ENCODE assay signal across 15 cellular contexts in the genomic region with DNA sequence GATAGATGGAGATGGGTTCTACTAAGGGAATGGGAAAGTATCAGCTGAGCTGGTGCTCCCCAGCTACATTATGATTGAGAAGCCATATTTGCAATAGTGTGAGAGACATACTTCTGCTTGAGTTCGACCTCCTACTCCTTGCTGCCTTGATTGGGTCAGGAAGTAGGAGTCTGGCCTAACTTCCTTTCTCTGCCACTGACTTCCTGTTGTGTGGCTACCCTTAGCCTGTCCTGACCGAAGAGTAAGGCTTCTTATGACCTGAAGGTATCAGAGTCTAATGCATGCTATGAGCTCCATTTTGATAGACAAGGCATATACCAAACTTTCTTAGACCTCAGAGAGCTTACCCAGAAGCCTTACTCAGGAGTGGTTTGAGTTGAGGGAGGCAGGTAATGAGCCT. TPM values are rescaled to one million over a fixed set of nuclear protein-coding genes. Genes with fewer than 3 reads are reported as not detected.
A peak's percentile ranks its signal among the peaks of the same experiment; 100 is the strongest.
DNase-seq lines count a peak whose midpoint lies in the region; ATAC-seq, FAIRE-seq and TF ChIP-seq lines count a peak whose summit lies in the region.
"Had no signal": no experiment of that assay in that cellular context is flagged by ENCODE, and none has a peak within 500 bp of the region (broad histone marks: within the 10 kb centered on the region; RNA-seq: fewer than 3 reads in every experiment).

No MANE protein-coding gene starts in this region.

- peaks cover 70% of the 10 kb centered on the region for H3K4me1 Mint-ChIP-seq in activated CD4-positive, alpha-beta T cell treated with anti-CD3 and anti-CD28 coated beads, Interleukin-2, amount 10 ng/mL, durations not matched to agents 7 days and 5 days
- H3K4me1 Mint-ChIP-seq in activated CD8-positive, alpha-beta T cell treated with anti-CD3 and anti-CD28 coated beads for 36 hours (ENCODE audit: low read depth) = peaks cover 60% of the 10 kb centered on the region
- H3K4me1 Mint-ChIP-seq: neural crest cell had no signal

- H3K36me3 Mint-ChIP-seq in activated CD4-positive, alpha-beta T cell treated with anti-CD3 and anti-CD28 coated beads, Interleukin-2, amount 10 ng/mL, durations not matched to agents 7 days and 5 days (ENCODE audit: low read depth) = peaks cover 91% of the 10 kb centered on the region
- peaks cover 71% of the 10 kb centered on the region for H3K36me3 Mint-ChIP-seq in activated CD8-positive, alpha-beta T cell treated with anti-CD3 and anti-CD28 coated beads for 36 hours (ENCODE audit: low read depth)

- intact Hi-C loops in activated CD8-positive, alpha-beta T cell treated with anti-CD3 and anti-CD28 coated beads for 36 hours (cut with micrococcal nuclease) = no loop called here

- POLR2A ChIA-PET in activated CD4-positive, alpha-beta T cell treated with anti-CD3 and anti-CD28 coated beads, Interleukin-2, amount 10 ng/mL, durations not matched to agents 7 days and 5 days (lab: Charles Lee) = no interaction called here
- POLR2A ChIA-PET in activated CD8-positive, alpha-beta T cell treated with anti-CD3 and anti-CD28 coated beads for 36 hours (lab: Charles Lee) = interaction anchor here (1.2 kb wide), 1 partner anchor 52 kb away, joined by 3 read pairs; no protein-coding TSS in a partner anchor

- H3K27me3 Mint-ChIP-seq in activated CD4-positive, alpha-beta T cell treated with anti-CD3 and anti-CD28 coated beads, Interleukin-2, amount 10 ng/mL, durations not matched to agents 7 days and 5 days = no peaks in the 10 kb centered on the region
- no peaks in the 10 kb centered on the region for H3K27me3 Mint-ChIP-seq in activated CD8-positive, alpha-beta T cell treated with anti-CD3 and anti-CD28 coated beads for 36 hours

- no peaks in the 10 kb centered on the region for H3K27me3 ChIP-seq in small intestine (ENCODE audit: control insufficient read depth in 2 of 2, insufficient read depth in 2 of 2, low read length in 2 of 2)
- no peaks in the 10 kb centered on the region for H3K27me3 ChIP-seq in neuronal stem cell (ENCODE audit: control insufficient read depth in 3 of 3, insufficient read depth in 3 of 3, low read depth in 1 of 3, low read length in 3 of 3)
- H3K27me3 ChIP-seq: adrenal gland, dorsolateral prefrontal cortex had no signal

- no peak overlapping the region for H2AK5ac ChIP-seq in neuronal stem cell (ENCODE audit: low read depth, low read length)

- H3K9me3 ChIP-seq in small intestine (ENCODE audit: control insufficient read depth, low read depth) = no peaks in the 10 kb centered on the region
- peaks cover 0 to 2% of the 10 kb centered on the region in 2 donors for H3K9me3 ChIP-seq in neuronal stem cell (replicated peaks in 1 of 2; ENCODE audit: control insufficient read depth in 2 of 2, insufficient read depth in 1 of 2, low read depth in 1 of 2, low read length in 2 of 2)
- H3K9me3 ChIP-seq: A549, adrenal gland had no signal

- H2BK15ac ChIP-seq in neuronal stem cell (ENCODE audit: low read length) = no peak overlapping the region

- H4K91ac ChIP-seq in neuronal stem cell (ENCODE audit: low read depth, low read length, poor library complexity) = no peak overlapping the region

- H3K36me3 ChIP-seq in small intestine (ENCODE audit: control insufficient read depth in 2 of 2, insufficient read depth in 2 of 2, low read length in 2 of 2) = peaks cover 3 to 13% of the 10 kb centered on the region in 2 donors
- H3K36me3 ChIP-seq in neuronal stem cell (replicated peaks in 1 of 2; ENCODE audit: control insufficient read depth in 2 of 2, insufficient read depth in 2 of 2, low read length in 2 of 2) = no peaks in the 10 kb centered on the region

- peaks cover 25% of the 10 kb centered on the region for H3K9me3 Mint-ChIP-seq in activated CD4-positive, alpha-beta T cell treated with anti-CD3 and anti-CD28 coated beads, Interleukin-2, amount 10 ng/mL, durations not matched to agents 7 days and 5 days
- peaks cover 19% of the 10 kb centered on the region for H3K9me3 Mint-ChIP-seq in activated CD8-positive, alpha-beta T cell treated with anti-CD3 and anti-CD28 coated beads for 36 hours

- no peak overlapping the region for H4K8ac ChIP-seq in neuronal stem cell (ENCODE audit: low read depth, low read length)

- H3K4ac ChIP-seq in neuronal stem cell (ENCODE audit: low read length) = no peak overlapping the region

- no peak overlapping the region for H3K23ac ChIP-seq in neuronal stem cell (ENCODE audit: low read depth, low read length, poor library complexity)

- no peak overlapping the region for H3K14ac ChIP-seq in neuronal stem cell (ENCODE audit: low read length)

- no peak overlapping the region for H2BK120ac ChIP-seq in neuronal stem cell (ENCODE audit: low read depth, low read length)

- no peak for TF ChIP-seq CTCF in activated CD8-positive, alpha-beta T cell treated with anti-CD3 and anti-CD28 coated beads for 36 hours (IDR thresholded peaks at IDR 0.05)

- H3K4me3 ChIP-seq in small intestine (ENCODE audit: low read depth in 1 of 2, low read length in 2 of 2) (no peak overlapping the region), neuronal stem cell (ENCODE audit: low read length in 2 of 2) (no peak overlapping the region)
- H3K4me3 ChIP-seq: A549, adrenal gland, dorsolateral prefrontal cortex had no signal

- no peaks in the 10 kb centered on the region for H3K4me1 ChIP-seq in small intestine (ENCODE audit: control insufficient read depth in 2 of 2, insufficient read depth in 1 of 2, low read depth in 1 of 2, low read length in 1 of 2)
- H3K4me1 ChIP-seq in neuronal stem cell (ENCODE audit: control insufficient read depth in 2 of 2, insufficient read depth in 1 of 2, low read depth in 1 of 2, low read length in 2 of 2) = no peaks in the 10 kb centered on the region
- H3K4me1 ChIP-seq: A549 had no signal

- H3K4me2 ChIP-seq in neuronal stem cell (ENCODE audit: insufficient read depth, low read length, poor library complexity, severe bottlenecking) = no peak overlapping the region
- H3K4me2 ChIP-seq: A549 had no signal

- WGBS in small intestine, 3 donors = 41 to 83% (median 63%) methylated on average over 2 of the region's 2 CpGs
- no CpG with 5 or more reads among the region's 2 CpGs for WGBS in neuronal stem cell (ENCODE audit: extremely low coverage in 2 of 2, insufficient read length in 2 of 2, insufficient replicate concordance in 1 of 2), 2 donors

- CTCF ChIA-PET in activated CD4-positive, alpha-beta T cell treated with anti-CD3 and anti-CD28 coated beads, Interleukin-2, amount 10 ng/mL, durations not matched to agents 7 days and 5 days (lab: Charles Lee) = interaction anchor here (1.1 to 1.6 kb wide), 5 partner anchors 8 to 50 kb away, joined by 3 to 4 read pairs (median 3); no protein-coding TSS in a partner anchor
- CTCF ChIA-PET in activated CD8-positive, alpha-beta T cell treated with anti-CD3 and anti-CD28 coated beads for 36 hours (lab: Charles Lee) = interaction anchor here (1.1 to 1.6 kb wide), 2 partner anchors 9 to 43 kb away, joined by 3 read pairs; no protein-coding TSS in a partner anchor

- peak; percentile 68 for ATAC-seq in activated CD8-positive, alpha-beta T cell treated with anti-CD3 and anti-CD28 coated beads for 36 hours
- no peak for ATAC-seq in HG02678 (IDR thresholded peaks at IDR 0.05; ENCODE audit: unreplicated experiment)
- ATAC-seq: A549 had no signal

- H3K4me3 Mint-ChIP-seq in activated CD4-positive, alpha-beta T cell treated with anti-CD3 and anti-CD28 coated beads, Interleukin-2, amount 10 ng/mL, durations not matched to agents 7 days and 5 days = no peak overlapping the region
- H3K4me3 Mint-ChIP-seq in activated CD8-positive, alpha-beta T cell treated with anti-CD3 and anti-CD28 coated beads for 36 hours = no peak overlapping the region
- H3K4me3 Mint-ChIP-seq: neural crest cell had no signal

- H2BK12ac ChIP-seq in neuronal stem cell (ENCODE audit: low read length) = no peak overlapping the region

- H3K27ac Mint-ChIP-seq in activated CD4-positive, alpha-beta T cell treated with anti-CD3 and anti-CD28 coated beads, Interleukin-2, amount 10 ng/mL, durations not matched to agents 7 days and 5 days = peak overlapping the region; percentile 85
- H3K27ac Mint-ChIP-seq in activated CD8-positive, alpha-beta T cell treated with anti-CD3 and anti-CD28 coated beads for 36 hours = peak overlapping the region; percentile 84

- H2BK5ac ChIP-seq in neuronal stem cell (ENCODE audit: low read length) = no peak overlapping the region

- H3K27ac ChIP-seq in small intestine (ENCODE audit: low read depth in 1 of 2, low read length in 1 of 2) (peak overlapping the region; percentile 28 to 33), neuronal stem cell (replicated peaks; ENCODE audit: low read length) (no peak overlapping the region)
- H3K27ac ChIP-seq: A549, adrenal gland, dorsolateral prefrontal cortex had no signal

- H3K79me1 ChIP-seq in neuronal stem cell (ENCODE audit: low read depth, low read length) = no peaks in the 10 kb centered on the region

- no peak overlapping the region for H2AFZ ChIP-seq in neuronal stem cell (ENCODE audit: low read length)

- FAIRE-seq in small intestine (lab: Jason Lieb, UNC) = no peak
- FAIRE-seq: A549, frontal cortex had no signal

- no peak for DNase-seq in activated CD4-positive, alpha-beta T cell treated with anti-CD3 and anti-CD28 coated beads, Interleukin-2, amount 10 ng/mL, durations not matched to agents 7 days and 5 days
- no peak for DNase-seq in activated CD4-positive, alpha-beta T cell treated with anti-CD3 and anti-CD28 coated beads for 4 hours
- peak; percentile 91 to 92 for DNase-seq in Kasumi-1 (lab: John Stamatoyannopoulos, UW)
- peak; percentile 20 for DNase-seq in activated CD8-positive, alpha-beta T cell treated with anti-CD3 and anti-CD28 coated beads for 36 hours
- peak; percentile 19 for DNase-seq in small intestine
- DNase-seq in neuronal stem cell (ENCODE audit: low spot score) = no peak
- no peak for DNase-seq in AG08396 (ENCODE audit: low spot score)
- DNase-seq: adrenal gland; dorsolateral prefrontal cortex; RPMI8226; stimulated activated naive CD4-positive, alpha-beta T cell treated with Interleukin-2 at 50 U/mL for 16 hours had no signal

- H3K18ac ChIP-seq in neuronal stem cell (ENCODE audit: low read length) = no peak overlapping the region

- H3K9ac ChIP-seq in neuronal stem cell (ENCODE audit: low read depth, low read length, poor library complexity) = no peak overlapping the region

RNA-seq across cellular contexts. Expression of a gene that starts 53.9 kb away (rescaled TPM):
- 100 to 1,000 TPM; 117 to 139 TPM for total RNA-seq in activated CD4-positive, alpha-beta T cell treated with anti-CD3 and anti-CD28 coated beads, Interleukin-2, amount 10 ng/mL, durations not matched to agents 7 days and 5 days
- 10 to 100 TPM; 52.2 to 55.3 TPM for total RNA-seq in activated CD8-positive, alpha-beta T cell treated with anti-CD3 and anti-CD28 coated beads for 36 hours
- polyA plus RNA-seq in small intestine = 10 to 100 TPM; 38.5 to 48.9 (median 48.5) TPM
- polyA plus RNA-seq in neuronal stem cell (2013, experiment 1 of 2) = 2.3 TPM
- polyA plus RNA-seq in neuronal stem cell (2013, experiment 2 of 2) = 2.1 TPM

RNA-seq across cellular contexts. Expression of a gene that starts 54.3 kb away (rescaled TPM):
- 10 to 100 TPM; 43.5 to 53.2 TPM for total RNA-seq in activated CD4-positive, alpha-beta T cell treated with anti-CD3 and anti-CD28 coated beads, Interleukin-2, amount 10 ng/mL, durations not matched to agents 7 days and 5 days
- 10 to 100 TPM; 15.9 to 16.9 TPM for total RNA-seq in activated CD8-positive, alpha-beta T cell treated with anti-CD3 and anti-CD28 coated beads for 36 hours
- polyA plus RNA-seq in small intestine = 10 to 100 TPM; 19.9 to 95.7 (median 50.5) TPM
- 2.5 TPM for polyA plus RNA-seq in neuronal stem cell (2013, experiment 1 of 2)
- polyA plus RNA-seq in neuronal stem cell (2013, experiment 2 of 2) = 2.1 TPM

Comparison
In these comparisons a context has a peak if more than half of its experiments do, and no peak if none do; other contexts are left out.
1. DNase-seq: peak in Kasumi-1 (2 of 2), activated CD8-positive, alpha-beta T cell treated with anti-CD3 and anti-CD28 coated beads for 36 hours (single experiment) and small intestine (single experiment); none in activated CD4-positive, alpha-beta T cell treated with anti-CD3 and anti-CD28 coated beads, Interleukin-2, amount 10 ng/mL, durations not matched to agents 7 days and 5 days (single experiment), activated CD4-positive, alpha-beta T cell treated with anti-CD3 and anti-CD28 coated beads for 4 hours (0 of 2), neuronal stem cell (single experiment) and AG08396 (single experiment).